In the genomic region with DNA sequence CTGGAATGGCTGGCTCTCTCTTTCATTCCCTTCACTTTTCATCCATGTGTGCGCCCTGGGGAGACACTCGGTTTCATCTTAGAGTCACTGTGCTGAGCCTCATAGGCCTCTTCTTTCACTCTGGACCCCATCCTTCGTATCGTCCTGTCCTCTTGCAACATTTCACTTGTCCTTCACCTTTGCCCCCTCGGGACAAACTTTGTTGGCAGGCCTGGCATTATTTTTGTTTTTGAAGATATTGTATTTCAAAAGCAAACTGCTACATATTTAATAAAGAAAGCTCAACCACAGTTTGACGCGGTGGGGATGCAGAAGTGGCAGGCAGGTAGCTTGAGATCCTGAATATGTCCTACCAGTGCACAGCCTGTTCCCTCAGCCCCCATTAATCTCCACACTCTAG, we compare ENCODE assay signal across 1 cellular context.
TF ChIP-seq lines count a peak whose summit lies in the region.

No MANE protein-coding gene starts in this region.

TF ChIP-seq in IMR-90, 13 proteins besides CTCF, POLR2A, EP300 and RAD21:
- no peak for TF ChIP-seq MAFK (IDR thresholded peaks at IDR 0.05; ENCODE audit: low read depth, low read length)
